21 cellular contexts compared by ENCODE assay signal in the genomic region with DNA sequence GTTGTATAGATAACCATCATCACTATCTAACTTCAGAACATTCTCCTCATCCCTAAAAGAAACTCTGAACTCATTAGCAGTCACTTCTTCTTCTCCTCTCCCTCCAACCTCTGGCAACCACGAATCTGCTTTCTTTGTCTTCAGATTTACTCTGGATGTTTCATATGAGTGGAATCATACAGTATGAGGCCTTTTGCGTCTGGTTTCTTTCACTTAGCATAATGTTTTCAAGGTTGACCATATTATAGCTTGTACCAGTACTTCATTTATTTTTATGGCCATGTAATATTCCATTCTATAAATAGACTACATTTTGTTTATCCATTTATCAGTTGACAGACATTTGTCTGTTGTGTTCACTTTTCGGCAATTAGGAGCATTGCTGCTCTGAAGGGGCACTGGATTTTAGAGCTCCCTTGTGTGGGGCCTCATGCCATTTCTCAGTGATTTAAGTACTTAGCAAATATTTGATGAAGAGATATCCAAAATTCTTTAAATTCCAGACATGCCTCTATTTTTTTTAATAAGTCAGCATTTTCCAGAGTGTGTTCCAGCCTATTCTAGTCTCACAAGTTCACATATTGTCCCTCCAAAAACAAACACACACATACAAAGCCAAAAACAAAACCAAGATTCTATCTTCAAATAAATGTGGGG. TPM values are rescaled to one million over a fixed set of nuclear protein-coding genes. Genes with fewer than 3 reads are reported as not detected.
DNase-seq lines count a peak whose midpoint lies in the region.
"Had no signal": no experiment of that assay in that cellular context is flagged by ENCODE, and none has a peak within 500 bp of the region (broad histone marks: within the 10 kb centered on the region; RNA-seq: fewer than 3 reads in every experiment).

No MANE protein-coding gene starts in this region.

- H2BK5ac ChIP-seq in mesenchymal stem cell (ENCODE audit: low read depth, low read length, poor library complexity, severe bottlenecking) = no peak overlapping the region

- H4K8ac ChIP-seq in mesenchymal stem cell (ENCODE audit: low read length) = no peak overlapping the region

- no peak overlapping the region for H3K4ac ChIP-seq in mesenchymal stem cell (ENCODE audit: low read depth in 1 of 2, low read length in 2 of 2)

- peak overlapping the region; percentile 78 for H2AK5ac ChIP-seq in mesenchymal stem cell (ENCODE audit: low read length, severe bottlenecking)

- no peaks in the 10 kb centered on the region for H3K79me1 ChIP-seq in mesenchymal stem cell (replicated peaks; ENCODE audit: low read length, poor library complexity, severe bottlenecking)

- peaks cover 30% of the 10 kb centered on the region for H3K4me1 ChIP-seq in HAP-1
- H3K4me1 ChIP-seq in adipocyte (ENCODE audit: control insufficient read depth, insufficient read depth, low read length) = peaks cover 30% of the 10 kb centered on the region
- peaks cover 9% of the 10 kb centered on the region for H3K4me1 ChIP-seq in mesenchymal stem cell (ENCODE audit: control insufficient read depth, insufficient read depth, low read depth, low read length)

- H3K9me3 Mint-ChIP-seq in activated CD4-positive, alpha-beta T cell treated with anti-CD3 and anti-CD28 coated beads, Interleukin-2, amount 10 ng/mL, durations not matched to agents 24 days and 14 days = no peaks in the 10 kb centered on the region
- H3K9me3 Mint-ChIP-seq: T-cell had no signal

- no peak overlapping the region for H3K18ac ChIP-seq in mesenchymal stem cell (ENCODE audit: low read depth in 1 of 2, low read length in 2 of 2)

- H2BK15ac ChIP-seq in mesenchymal stem cell (ENCODE audit: low read depth, poor library complexity, severe bottlenecking) = no peak overlapping the region

- WGBS in mesenchymal stem cell = 14% methylated on average over 1 of the region's 3 CpGs

- peaks cover 10% of the 10 kb centered on the region for H3K4me1 Mint-ChIP-seq in activated CD4-positive, alpha-beta T cell treated with anti-CD3 and anti-CD28 coated beads, Interleukin-2, amount 10 ng/mL, durations not matched to agents 24 days and 14 days
- H3K4me1 Mint-ChIP-seq: T-cell had no signal

- no peaks in the 10 kb centered on the region for H3K9me3 ChIP-seq in HAP-1
- H3K9me3 ChIP-seq in adipocyte (ENCODE audit: control insufficient read depth, low read length) = no peaks in the 10 kb centered on the region
- no peaks in the 10 kb centered on the region for H3K9me3 ChIP-seq in mesenchymal stem cell (ENCODE audit: control insufficient read depth, low read length)
- H3K9me3 ChIP-seq: transverse colon had no signal

- H3K27me3 ChIP-seq in HAP-1 (ENCODE audit: low read depth) (no peaks in the 10 kb centered on the region), adipocyte (replicated peaks; ENCODE audit: control insufficient read depth, insufficient read depth, low read length) (no peaks in the 10 kb centered on the region), mesenchymal stem cell (ENCODE audit: control insufficient read depth in 1 of 2, insufficient read depth in 1 of 2, low read length in 2 of 2) (no peaks in the 10 kb centered on the region)
- H3K27me3 ChIP-seq: cardiac muscle cell, transverse colon had no signal

- DNase-seq in A172 (ENCODE audit: low spot score) (peak; percentile 33), HAP-1 (ENCODE audit: low spot score in 2 of 2) (peak; percentile 48 to 70), adipocyte (ENCODE audit: low read depth) (peak; percentile 14), mesenchymal stem cell (no peak), DMS 273 (lab: John Stamatoyannopoulos, UW; ENCODE audit: unreplicated experiment) (no peak), NCI-H446 treated with DMSO at 0.1 percent for 48 hours (lab: John Stamatoyannopoulos, UW) (no peak)
- no peak for DNase-seq in stimulated activated naive CD4-positive, alpha-beta T cell treated with Interleukin-2 at 50 U/mL for 16 hours (lab: John Stamatoyannopoulos, UW)
- DNase-seq in activated CD4-positive, alpha-beta T cell treated with anti-CD3 and anti-CD28 coated beads, Interleukin-2, amount 10 ng/mL, durations not matched to agents 24 days and 14 days = no peak
- DNase-seq: activated CD4-positive, alpha-beta T cell treated with anti-CD3 and anti-CD28 coated beads for 48 hours; activated effector memory CD4-positive, alpha-beta T cell treated with Interleukin-2 at 50 U/mL for 16 hours; MV-4-11; NCI-H1694 treated with DMSO at 0.1 percent for 48 hours; NCI-H2227 treated with DMSO at 0.1 percent for 48 hours; occipital lobe; stimulated activated naive CD4-positive, alpha-beta T cell; T-cell; transverse colon had no signal

- H3K4me3 Mint-ChIP-seq in activated CD4-positive, alpha-beta T cell treated with anti-CD3 and anti-CD28 coated beads, Interleukin-2, amount 10 ng/mL, durations not matched to agents 24 days and 14 days = no peak overlapping the region
- H3K4me3 Mint-ChIP-seq: IgD-negative memory B cell, T-cell had no signal

- no peak overlapping the region for H2AFZ ChIP-seq in mesenchymal stem cell (ENCODE audit: low read depth, low read length)

- H3K4me2 ChIP-seq in mesenchymal stem cell (ENCODE audit: low read length, poor library complexity, severe bottlenecking) = no peak overlapping the region

- no peak overlapping the region for H4K91ac ChIP-seq in mesenchymal stem cell (ENCODE audit: low read length)

- H3K27ac ChIP-seq in mesenchymal stem cell (ENCODE audit: low read length, poor library complexity, severe bottlenecking) = peak overlapping the region; percentile 84
- H3K27ac ChIP-seq: C4-2B, cardiac muscle cell, RWPE1, transverse colon had no signal

- H3K36me3 Mint-ChIP-seq in activated CD4-positive, alpha-beta T cell treated with anti-CD3 and anti-CD28 coated beads, Interleukin-2, amount 10 ng/mL, durations not matched to agents 24 days and 14 days (ENCODE audit: low read depth) = no peaks in the 10 kb centered on the region
- H3K36me3 Mint-ChIP-seq: IgD-negative memory B cell, T-cell had no signal

- no peak overlapping the region for H3K23ac ChIP-seq in mesenchymal stem cell (ENCODE audit: low read length in 2 of 2)

- in situ Hi-C loops in HAP-1 (cut with MboI; ENCODE audit: low sequenced_read_pairs) = no loop called here

- H3K27me3 Mint-ChIP-seq in activated CD4-positive, alpha-beta T cell treated with anti-CD3 and anti-CD28 coated beads, Interleukin-2, amount 10 ng/mL, durations not matched to agents 24 days and 14 days = peaks cover 45% of the 10 kb centered on the region

- H3K36me3 ChIP-seq in HAP-1 (replicated peaks) (no peaks in the 10 kb centered on the region), adipocyte (ENCODE audit: control insufficient read depth, insufficient read depth, low read length, severe bottlenecking) (no peaks in the 10 kb centered on the region), mesenchymal stem cell (ENCODE audit: control insufficient read depth in 1 of 2, insufficient read depth in 2 of 2, low read depth in 1 of 2, low read length in 2 of 2) (no peaks in the 10 kb centered on the region)
- H3K36me3 ChIP-seq: cardiac muscle cell, transverse colon had no signal

- H3K4me3 ChIP-seq in HAP-1 (no peak overlapping the region), adipocyte (ENCODE audit: low read length) (no peak overlapping the region), mesenchymal stem cell (ENCODE audit: insufficient read depth in 1 of 2, low read depth in 1 of 2, low read length in 2 of 2) (no peak overlapping the region)
- H3K4me3 ChIP-seq: cardiac muscle cell, transverse colon had no signal

- no peak overlapping the region for H2BK12ac ChIP-seq in mesenchymal stem cell (ENCODE audit: low read length in 2 of 2)

- intact Hi-C loops in activated CD4-positive, alpha-beta T cell treated with anti-CD3 and anti-CD28 coated beads, Interleukin-2, amount 10 ng/mL, durations not matched to agents 24 days and 14 days (cut with micrococcal nuclease) = no loop called here

- no peak overlapping the region for H2BK120ac ChIP-seq in mesenchymal stem cell (ENCODE audit: low read depth, low read length)

- H3K14ac ChIP-seq in mesenchymal stem cell (ENCODE audit: low read length in 2 of 2) = no peak overlapping the region

- H3K9ac ChIP-seq in adipocyte (ENCODE audit: low read length) = no peak overlapping the region
- no peak overlapping the region for H3K9ac ChIP-seq in mesenchymal stem cell (ENCODE audit: low read length)

- no peak overlapping the region for H3K27ac Mint-ChIP-seq in activated CD4-positive, alpha-beta T cell treated with anti-CD3 and anti-CD28 coated beads, Interleukin-2, amount 10 ng/mL, durations not matched to agents 24 days and 14 days
- H3K27ac Mint-ChIP-seq: IgD-negative memory B cell, T-cell had no signal

RNA-seq across cellular contexts. Expression of a gene that starts 22.5 kb away (rescaled TPM):
- 43.2 and 51.4 TPM in 2 replicates for total RNA-seq in A172 (2014; rRNA removed; shearing (Covaris generic))
- polyA plus RNA-seq in mesenchymal stem cell (2013, experiment 1 of 2) = 33.5 TPM
- polyA plus RNA-seq in mesenchymal stem cell (2013, experiment 2 of 2) = 34.0 TPM
- 17.9 and 19.1 TPM in 2 replicates for total RNA-seq in activated CD4-positive, alpha-beta T cell treated with anti-CD3 and anti-CD28 coated beads, Interleukin-2, amount 10 ng/mL, durations not matched to agents 24 days and 14 days

Comparison
In these comparisons a context has a peak if more than half of its experiments do, and no peak if none do; other contexts are left out.
1. DNase-seq: peak in A172 (single experiment), HAP-1 (2 of 2) and adipocyte (single experiment); none in mesenchymal stem cell (single experiment), stimulated activated naive CD4-positive, alpha-beta T cell treated with Interleukin-2 at 50 U/mL for 16 hours (single experiment), DMS 273 (single experiment), activated CD4-positive, alpha-beta T cell treated with anti-CD3 and anti-CD28 coated beads, Interleukin-2, amount 10 ng/mL, durations not matched to agents 24 days and 14 days (single experiment) and NCI-H446 treated with DMSO at 0.1 percent for 48 hours (single experiment).